In genomic region chr5:55509097-55509496, GRCh38 we compare ENCODE assay signal across 21 cellular contexts. TPM values are rescaled to one million over a fixed set of nuclear protein-coding genes. Genes with fewer than 3 reads are reported as not detected.
DNase-seq lines count a peak whose midpoint lies in the region; FAIRE-seq and TF ChIP-seq lines count a peak whose summit lies in the region.
"Had no signal": no experiment of that assay in that cellular context is flagged by ENCODE, and none has a peak within 500 bp of the region (broad histone marks: within the 10 kb centered on the region; RNA-seq: fewer than 3 reads in every experiment).

No MANE protein-coding gene starts in this region.

- no peak for DNase-seq in mesothelial cell of epicardium (ENCODE audit: low spot score in 2 of 2, unreplicated experiment in 2 of 2)
- no peak for DNase-seq in GM20000 (ENCODE audit: low spot score)
- no peak for DNase-seq in progenitor cell of endocrine pancreas (ENCODE audit: low spot score, unreplicated experiment)
- no peak for DNase-seq in urothelium cell line (ENCODE audit: low spot score)
- DNase-seq: CD8-positive, alpha-beta memory T cell; H7; Karpas-422; NCI-H1436; NCI-H2029; NCI-H345; NCI-H524 treated with DMSO at 0.1 percent for 48 hours; PC-9 had no signal

- peaks cover 17 to 28% (median 25%) of the 10 kb centered on the region in 3 donors for H3K4me1 ChIP-seq in skeletal muscle tissue (ENCODE audit: control insufficient read depth in 3 of 3, insufficient read depth in 3 of 3, low read length in 3 of 3)
- H3K4me1 ChIP-seq: BLaER1 treated with 17β-estradiol and CSF1 and Interleukin-3, amounts not matched to agents 10 nM and 100 nM had no signal

- peaks cover 37% of the 10 kb centered on the region for H3K4me1 Mint-ChIP-seq in mesothelial cell of epicardium
- H3K4me1 Mint-ChIP-seq in progenitor cell of endocrine pancreas (ENCODE audit: low read depth): peaks cover 2% of the 10 kb centered on the region
- H3K4me1 Mint-ChIP-seq: CD8-positive, alpha-beta memory T cell had no signal

- H3K27ac Mint-ChIP-seq in mesothelial cell of epicardium (peak overlapping the region; percentile 54), progenitor cell of endocrine pancreas (no peak overlapping the region)

- no peaks in the 10 kb centered on the region for H3K27me3 ChIP-seq in skeletal muscle tissue (ENCODE audit: control insufficient read depth in 3 of 3, insufficient read depth in 3 of 3, low read length in 3 of 3)
- H3K27me3 ChIP-seq: BLaER1 treated with 17β-estradiol and CSF1 and Interleukin-3, amounts not matched to agents 10 nM and 100 nM; SJCRH30 had no signal

- H3K27ac ChIP-seq in C4-2B (no peak overlapping the region), VCaP (peak overlapping the region; percentile 47), skeletal muscle tissue (ENCODE audit: low read depth, low read length) (no peak overlapping the region)
- H3K27ac ChIP-seq: BLaER1 treated with 17β-estradiol and CSF1 and Interleukin-3, amounts not matched to agents 10 nM and 100 nM; PC-9 had no signal

- FAIRE-seq in urothelium cell line (lab: Jason Lieb, UNC): no peak
- FAIRE-seq: D721Med, GM12891, HTR-8/SVneo had no signal

- H3K36me3 ChIP-seq in skeletal muscle tissue (ENCODE audit: control insufficient read depth in 3 of 3, insufficient read depth in 3 of 3, low read length in 3 of 3): no peaks in the 10 kb centered on the region
- H3K36me3 ChIP-seq: BLaER1 treated with 17β-estradiol and CSF1 and Interleukin-3, amounts not matched to agents 10 nM and 100 nM; SJCRH30 had no signal

- H3K9me3 Mint-ChIP-seq in mesothelial cell of epicardium (no peaks in the 10 kb centered on the region), progenitor cell of endocrine pancreas (ENCODE audit: low read depth) (no peaks in the 10 kb centered on the region)
- H3K9me3 Mint-ChIP-seq: CD8-positive, alpha-beta memory T cell; IgD-negative memory B cell had no signal

- no peak overlapping the region for H3K4me3 Mint-ChIP-seq in mesothelial cell of epicardium
- no peak overlapping the region for H3K4me3 Mint-ChIP-seq in progenitor cell of endocrine pancreas (ENCODE audit: low read depth)
- H3K4me3 Mint-ChIP-seq: CD8-positive, alpha-beta memory T cell; IgD-negative memory B cell had no signal

- peak overlapping the region in 2 of 3 donors; percentile 1 to 5 for H3K9ac ChIP-seq in skeletal muscle tissue (ENCODE audit: low read depth in 1 of 3, low read length in 3 of 3)
- H3K9ac ChIP-seq: BLaER1 treated with 17β-estradiol and CSF1 and Interleukin-3, amounts not matched to agents 10 nM and 100 nM had no signal

- no peaks in the 10 kb centered on the region for H3K36me3 Mint-ChIP-seq in mesothelial cell of epicardium
- no peaks in the 10 kb centered on the region for H3K36me3 Mint-ChIP-seq in progenitor cell of endocrine pancreas (ENCODE audit: insufficient read depth)
- H3K36me3 Mint-ChIP-seq: CD8-positive, alpha-beta memory T cell had no signal

- no peak overlapping the region for H3K4me3 ChIP-seq in skeletal muscle tissue (ENCODE audit: low read length in 3 of 3)
- H3K4me3 ChIP-seq: BLaER1 treated with 17β-estradiol and CSF1 and Interleukin-3, amounts not matched to agents 10 nM and 100 nM; PC-9; SJCRH30 had no signal

- no peaks in the 10 kb centered on the region for H3K9me3 ChIP-seq in skeletal muscle tissue (ENCODE audit: control insufficient read depth in 3 of 3, low read length in 3 of 3)
- H3K9me3 ChIP-seq: BLaER1 treated with 17β-estradiol and CSF1 and Interleukin-3, amounts not matched to agents 10 nM and 100 nM; SJCRH30 had no signal

- H3K27me3 Mint-ChIP-seq in mesothelial cell of epicardium (ENCODE audit: low read depth): no peaks in the 10 kb centered on the region
- no peaks in the 10 kb centered on the region for H3K27me3 Mint-ChIP-seq in progenitor cell of endocrine pancreas
- H3K27me3 Mint-ChIP-seq: IgD-negative memory B cell had no signal

- TF ChIP-seq CTCF in C4-2B (conservative IDR thresholded peaks at IDR 0.05): 0 out of 2 replicates have a peak, but pooled peaks have one; percentile 1
- TF ChIP-seq CTCF in VCaP (conservative IDR thresholded peaks at IDR 0.05): no peak
- no peak for TF ChIP-seq CTCF in mesothelial cell of epicardium (IDR thresholded peaks at IDR 0.05; ENCODE audit: unreplicated experiment)
- no peak for TF ChIP-seq CTCF in GM20000 (IDR thresholded peaks at IDR 0.05; ENCODE audit: extremely low read depth, missing control alignments)
- no peak for TF ChIP-seq CTCF in progenitor cell of endocrine pancreas (IDR thresholded peaks at IDR 0.05; ENCODE audit: unreplicated experiment)

RNA-seq across cellular contexts. Expression of gene PLPP1, which starts 25.7 kb away (rescaled TPM):
- total RNA-seq in mesothelial cell of epicardium (27.6 to 31.8 TPM (median 30.5 TPM) in 3 replicates), skeletal muscle tissue (101 TPM), progenitor cell of endocrine pancreas (7.9 and 10.6 TPM in 2 replicates)
